In the genomic region with DNA sequence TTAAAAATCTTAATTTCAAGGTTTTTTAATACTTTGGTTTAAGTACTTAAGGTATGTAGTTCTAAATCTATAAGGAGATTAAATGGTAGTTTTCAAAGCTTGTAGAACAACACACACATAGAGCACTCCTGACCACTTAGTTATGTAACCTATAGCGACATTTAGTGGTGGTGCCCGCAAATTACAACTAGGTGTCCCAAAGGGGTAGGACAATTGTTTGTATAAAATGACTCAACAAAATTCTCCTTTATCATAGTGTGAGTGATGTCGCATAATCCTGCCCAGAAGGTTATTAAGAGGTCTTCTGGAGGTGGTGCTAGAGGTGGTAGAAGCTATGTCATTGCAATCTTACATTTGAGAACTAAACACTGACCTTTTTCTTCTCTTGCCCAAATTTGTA, we compare ENCODE assay signal across 8 cellular contexts.
DNase-seq lines count a peak whose midpoint lies in the region; TF ChIP-seq lines count a peak whose summit lies in the region.

No MANE protein-coding gene starts in this region.

- WGBS in ovary, 3 donors: 1 to 2% (median 2%) methylated on average over 3 of the region's 3 CpGs

- H3K4me1 ChIP-seq in ovary (ENCODE audit: insufficient read depth): no peaks in the 10 kb centered on the region

- H3K4me3 ChIP-seq in ovary: no peak overlapping the region

- no peak overlapping the region for H3K27ac ChIP-seq in ovary

- DNase-seq in ELF-1 (ENCODE audit: low read depth, low spot score) (peak; percentile 51), HCEC 1CT (peak; percentile 17), M059J (ENCODE audit: low read depth) (peak; percentile 54), RKO (ENCODE audit: low spot score) (peak; percentile 87), globus pallidus (ENCODE audit: low spot score) (peak; percentile 85), ovary (peak; percentile 15 to 80 (median 40)), type B pancreatic cell (ENCODE audit: extremely low spot score, unreplicated experiment) (peak; percentile 70)
- DNase-seq in activated effector memory CD4-positive, alpha-beta T cell treated with anti-CD3 and anti-CD28 coated beads, Interleukin-2, amount 50 U/mL, for 16 hours: peak; percentile 86

- peaks cover 16% of the 10 kb centered on the region for H3K4me1 Mint-ChIP-seq in type B pancreatic cell (ENCODE audit: unreplicated experiment)

- no peaks in the 10 kb centered on the region for H3K27me3 ChIP-seq in ovary

- H3K27ac Mint-ChIP-seq in type B pancreatic cell: peak overlapping the region; percentile 46

- no peak for TF ChIP-seq EP300 in ovary (IDR thresholded peaks at IDR 0.05)

- no peak overlapping the region for H3K4me3 Mint-ChIP-seq in type B pancreatic cell

- no peak for TF ChIP-seq POLR2A in ovary (IDR thresholded peaks at IDR 0.05)

- no peaks in the 10 kb centered on the region for H3K36me3 ChIP-seq in ovary

- H3K27me3 Mint-ChIP-seq in type B pancreatic cell: peaks cover 17% of the 10 kb centered on the region

- intact Hi-C loops in ovary (cut with DNase I): loop anchor here in 3 of 4 donors (5.0 kb wide), 2 partner anchors 372 to 382 kb away; partner anchors contain the start of gene RASGEF1B (in 2 of the 3)

- peak; percentile 29 to 81 (median 72) for TF ChIP-seq CTCF in ovary (IDR thresholded peaks at IDR 0.05)
- TF ChIP-seq CTCF in type B pancreatic cell (conservative IDR thresholded peaks at IDR 0.05): peak; percentile 90

- no peaks in the 10 kb centered on the region for H3K9me3 Mint-ChIP-seq in type B pancreatic cell

- H3K36me3 Mint-ChIP-seq in type B pancreatic cell: no peaks in the 10 kb centered on the region

- no peaks in the 10 kb centered on the region for H3K9me3 ChIP-seq in ovary

Comparison
In these comparisons a context has a peak if more than half of its experiments do, and no peak if none do; other contexts are left out.
1. DNase-seq: peak in every context shown above with its lines; median percentile 87 in RKO; 86 in activated effector memory CD4-positive, alpha-beta T cell treated with anti-CD3 and anti-CD28 coated beads, Interleukin-2, amount 50 U/mL, for 16 hours; 85 in globus pallidus; 70 in type B pancreatic cell; 54 in M059J; 51 in ELF-1; 40 in ovary; 17 in HCEC 1CT.